Comparison of ENCODE assay signal across 8 cellular contexts in genomic region chr16:57184890-57185445, GRCh38. TPM values are rescaled to one million over a fixed set of nuclear protein-coding genes. Genes with fewer than 3 reads are reported as not detected.
DNase-seq lines count a peak whose midpoint lies in the region; ATAC-seq and TF ChIP-seq lines count a peak whose summit lies in the region.

No MANE protein-coding gene starts in this region.

- H3K27ac ChIP-seq in brain microvascular endothelial cell, result peak overlapping the region; percentile 80

- no peaks in the 10 kb centered on the region for H3K27me3 Mint-ChIP-seq in stimulated activated naive CD8-positive, alpha-beta T cell treated with anti-CD3 and anti-CD28 coated beads, Interleukin-15, Interleukin-2, amounts not matched to agents 100 ng/mL and 50 ng/mL, for 24 hours

- peaks cover 42% of the 10 kb centered on the region for H3K4me1 Mint-ChIP-seq in stimulated activated naive CD8-positive, alpha-beta T cell treated with anti-CD3 and anti-CD28 coated beads, Interleukin-15, Interleukin-2, amounts not matched to agents 100 ng/mL and 50 ng/mL, for 24 hours (ENCODE audit: low read depth)

- no peaks in the 10 kb centered on the region for H3K9me3 ChIP-seq in mucosa of descending colon

- H3K36me3 Mint-ChIP-seq in stimulated activated naive CD8-positive, alpha-beta T cell treated with anti-CD3 and anti-CD28 coated beads, Interleukin-15, Interleukin-2, amounts not matched to agents 100 ng/mL and 50 ng/mL, for 24 hours (ENCODE audit: low read depth), result peaks cover 6% of the 10 kb centered on the region

- peak overlapping the region; percentile 89 for H3K4me3 ChIP-seq in brain microvascular endothelial cell (ENCODE audit: low read depth, low read length)
- H3K4me3 ChIP-seq in mucosa of descending colon, result peak overlapping the region; percentile 87

- in situ Hi-C loops in brain microvascular endothelial cell (cut with HindIII; ENCODE audit: low pct_ligation_motif_present, low sequenced_read_pairs), result no loop called here

- no peak for ATAC-seq in stimulated activated naive CD8-positive, alpha-beta T cell treated with anti-CD3 and anti-CD28 coated beads, Interleukin-15, Interleukin-2, amounts not matched to agents 100 U/mL and 50 U/mL, for 24 hours
- ATAC-seq in mucosa of descending colon (no peak), GM19397 (IDR thresholded peaks at IDR 0.05; ENCODE audit: unreplicated experiment) (no peak), HG02798 (IDR thresholded peaks at IDR 0.05; ENCODE audit: poor library complexity, unreplicated experiment) (no peak)

- TF ChIP-seq CTCF in brain microvascular endothelial cell (IDR thresholded peaks at IDR 0.05; ENCODE audit: low read depth, low read length, missing control alignments) (no peak), mucosa of descending colon (IDR thresholded peaks at IDR 0.05) (no peak)

- H3K36me3 ChIP-seq in brain microvascular endothelial cell (replicated peaks), result no peaks in the 10 kb centered on the region
- peaks cover 4% of the 10 kb centered on the region for H3K36me3 ChIP-seq in mucosa of descending colon (ENCODE audit: low read depth)

- intact Hi-C loops in mucosa of descending colon (cut with DNase I, micrococcal nuclease), result no loop called here

- no peaks in the 10 kb centered on the region for H3K27me3 ChIP-seq in brain microvascular endothelial cell (replicated peaks)

- H3K9me3 Mint-ChIP-seq in stimulated activated naive CD8-positive, alpha-beta T cell treated with anti-CD3 and anti-CD28 coated beads, Interleukin-15, Interleukin-2, amounts not matched to agents 100 ng/mL and 50 ng/mL, for 24 hours, result no peaks in the 10 kb centered on the region

- H3K4me3 Mint-ChIP-seq in stimulated activated naive CD8-positive, alpha-beta T cell treated with anti-CD3 and anti-CD28 coated beads, Interleukin-15, Interleukin-2, amounts not matched to agents 100 ng/mL and 50 ng/mL, for 24 hours, result peak overlapping the region; percentile 100

- H3K4me1 ChIP-seq in mucosa of descending colon (ENCODE audit: low read depth), result peaks cover 18% of the 10 kb centered on the region

- peak overlapping the region; percentile 97 for H3K27ac Mint-ChIP-seq in stimulated activated naive CD8-positive, alpha-beta T cell treated with anti-CD3 and anti-CD28 coated beads, Interleukin-15, Interleukin-2, amounts not matched to agents 100 ng/mL and 50 ng/mL, for 24 hours

- DNase-seq in stimulated activated naive CD8-positive, alpha-beta T cell treated with anti-CD3 and anti-CD28 coated beads, Interleukin-15, Interleukin-2, amounts not matched to agents 100 U/mL and 50 U/mL, for 24 hours, result no peak
- no peak for DNase-seq in brain microvascular endothelial cell
- DNase-seq in mucosa of descending colon, result peak in 2 of 3 donors; percentile 21 to 34
- DNase-seq in D341Med (ENCODE audit: low spot score), result no peak
- no peak for DNase-seq in SK-N-DZ (ENCODE audit: low spot score)

RNA-seq across cellular contexts. Expression of gene PSME3IP1, which starts 0.9 kb away (rescaled TPM):
- 100 to 1,000 TPM in 2 of 3 donors, 10 to 100 TPM in 1; 97.9 to 138 (median 114) TPM for total RNA-seq in mucosa of descending colon
- 164 and 204 TPM in 2 replicates for polyA plus RNA-seq in SK-N-DZ (2014; cell fraction: cytosol; rRNA removed)
- polyA plus RNA-seq in SK-N-DZ (2014; cell fraction: nucleus; rRNA removed), result 193 and 200 TPM in 2 replicates

RNA-seq across cellular contexts. Expression of gene RSPRY1, which starts 1.2 kb away (rescaled TPM):
- 10 to 100 TPM; 40.6 to 44.1 (median 42.0) TPM for total RNA-seq in mucosa of descending colon
- polyA plus RNA-seq in SK-N-DZ (2014; cell fraction: cytosol; rRNA removed), result 50.0 and 52.9 TPM in 2 replicates
- 45.0 and 47.6 TPM in 2 replicates for polyA plus RNA-seq in SK-N-DZ (2014; cell fraction: nucleus; rRNA removed)

Comparison
In these comparisons a context has a peak if more than half of its experiments do, and no peak if none do; other contexts are left out.
1. DNase-seq: peak in mucosa of descending colon (2 of 3); none in stimulated activated naive CD8-positive, alpha-beta T cell treated with anti-CD3 and anti-CD28 coated beads, Interleukin-15, Interleukin-2, amounts not matched to agents 100 U/mL and 50 U/mL, for 24 hours (single experiment), brain microvascular endothelial cell (single experiment), D341Med (single experiment) and SK-N-DZ (single experiment).